11 cellular contexts compared by ENCODE assay signal in the genomic region with DNA sequence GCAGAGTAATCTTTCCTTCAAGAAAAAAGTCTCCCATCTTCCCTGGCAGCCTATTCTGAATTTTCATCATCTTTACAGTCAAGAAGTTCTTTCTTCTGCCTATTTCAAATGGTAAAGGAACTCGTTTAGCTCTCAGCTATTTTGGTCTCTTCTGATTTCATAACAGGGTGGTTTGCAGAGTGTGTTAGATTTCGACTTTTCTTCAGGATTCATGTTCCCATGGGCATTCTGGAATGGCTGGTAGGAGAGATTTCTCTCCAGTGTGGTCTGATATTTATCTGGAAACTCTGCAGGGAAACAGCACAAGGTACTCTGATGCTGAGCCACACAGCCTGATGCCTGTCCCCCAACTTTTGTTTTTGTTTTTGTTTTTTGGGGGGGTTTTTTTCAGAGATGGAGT.
"Had no signal": no experiment of that assay in that cellular context is flagged by ENCODE, and none has a peak within 500 bp of the region (broad histone marks: within the 10 kb centered on the region; RNA-seq: fewer than 3 reads in every experiment).

No MANE protein-coding gene starts in this region.

- ATAC-seq: esophagus mucosa; heart left ventricle; left colon; stimulated activated effector memory CD8-positive, alpha-beta T cell treated with anti-CD3 and anti-CD28 coated beads, Interleukin-12 subunit alpha, Interleukin-12 subunit beta, amount 100 ng/mL, for 72 hours had no signal

- H3K4me3 Mint-ChIP-seq: activated T-helper 1 cell treated with anti-CD3 and anti-CD28 coated beads, Interleukin-12 subunit alpha, Interleukin-12 subunit beta, Interleukin-2, Interleukin-4 antibody, amounts not matched to agents 30 ng/mL and 10 ng/mL and 1 ng/mL, durations not matched to agents 14 hours and 24 hours and 36 hours; stimulated activated effector memory CD8-positive, alpha-beta T cell treated with anti-CD3 and anti-CD28 coated beads, Interleukin-12 subunit alpha, Interleukin-12 subunit beta, amount 100 ng/mL, for 72 hours had no signal

- H3K4me3 ChIP-seq: heart left ventricle, lung, tibial nerve had no signal

- H3K79me2 ChIP-seq: parathyroid adenoma had no signal

- H3K9ac ChIP-seq: parathyroid adenoma had no signal

- DNase-seq: activated CD4-positive, alpha-beta T cell treated with anti-CD3 and anti-CD28 coated beads, Interleukin-2, amount 50 U/mL, for 1 hour; activated CD8-positive, alpha-beta memory T cell treated with anti-CD3 and anti-CD28 coated beads for 24 hours; activated naive CD4-positive, alpha-beta T cell treated with Interleukin-2 at 50 U/mL for 16 hours; heart left ventricle; left colon had no signal

- H3K9me3 Mint-ChIP-seq: activated T-helper 1 cell treated with anti-CD3 and anti-CD28 coated beads, Interleukin-12 subunit alpha, Interleukin-12 subunit beta, Interleukin-2, Interleukin-4 antibody, amounts not matched to agents 30 ng/mL and 10 ng/mL and 1 ng/mL, durations not matched to agents 14 hours and 24 hours and 36 hours; stimulated activated effector memory CD8-positive, alpha-beta T cell treated with anti-CD3 and anti-CD28 coated beads, Interleukin-12 subunit alpha, Interleukin-12 subunit beta, amount 100 ng/mL, for 72 hours had no signal

- H3K27ac ChIP-seq: heart left ventricle, parathyroid adenoma, tibial nerve had no signal

- H3K9me3 ChIP-seq: tibial nerve had no signal

- H2AFZ ChIP-seq: parathyroid adenoma had no signal

- H3K27ac Mint-ChIP-seq: activated T-helper 1 cell treated with anti-CD3 and anti-CD28 coated beads, Interleukin-12 subunit alpha, Interleukin-12 subunit beta, Interleukin-2, Interleukin-4 antibody, amounts not matched to agents 30 ng/mL and 10 ng/mL and 1 ng/mL, durations not matched to agents 14 hours and 24 hours and 36 hours; stimulated activated effector memory CD8-positive, alpha-beta T cell treated with anti-CD3 and anti-CD28 coated beads, Interleukin-12 subunit alpha, Interleukin-12 subunit beta, amount 100 ng/mL, for 72 hours had no signal

- H3K36me3 Mint-ChIP-seq: stimulated activated effector memory CD8-positive, alpha-beta T cell treated with anti-CD3 and anti-CD28 coated beads, Interleukin-12 subunit alpha, Interleukin-12 subunit beta, amount 100 ng/mL, for 72 hours had no signal

- H3K4me1 ChIP-seq: tibial nerve had no signal

- H3K4me1 Mint-ChIP-seq: stimulated activated effector memory CD8-positive, alpha-beta T cell treated with anti-CD3 and anti-CD28 coated beads, Interleukin-12 subunit alpha, Interleukin-12 subunit beta, amount 100 ng/mL, for 72 hours had no signal

- H3K27me3 ChIP-seq: tibial nerve had no signal

- H3K36me3 ChIP-seq: heart left ventricle, tibial nerve had no signal
